Comparison of ENCODE assay signal across 7 cellular contexts in genomic region chr16:4957420-4957719, GRCh38. TPM values are rescaled to one million over a fixed set of nuclear protein-coding genes. Genes with fewer than 3 reads are reported as not detected.
A peak's percentile ranks its signal among the peaks of the same experiment; 100 is the strongest.
DNase-seq lines count a peak whose midpoint lies in the region; ATAC-seq, FAIRE-seq and TF ChIP-seq lines count a peak whose summit lies in the region.

No MANE protein-coding gene starts in this region.

- 5 to 14% (median 11%) methylated on average over 10 of the region's 10 CpGs for WGBS in small intestine, 3 donors

- H3K9me3 ChIP-seq in small intestine (ENCODE audit: control insufficient read depth, low read depth), result no peaks in the 10 kb centered on the region

- H3K36me3 ChIP-seq in small intestine (ENCODE audit: control insufficient read depth in 2 of 2, insufficient read depth in 2 of 2, low read length in 2 of 2), result no peaks in the 10 kb centered on the region

- no peak for FAIRE-seq in small intestine (lab: Jason Lieb, UNC)

- no peak for ATAC-seq in activated CD8-positive, alpha-beta T cell treated with anti-CD3 and anti-CD28 coated beads for 36 hours
- no peak for ATAC-seq in GM21381 (IDR thresholded peaks at IDR 0.05; ENCODE audit: unreplicated experiment)

- DNase-seq in HFFc6 (no peak), small intestine (no peak), dermis blood vessel endothelial cell (no peak)
- no peak for DNase-seq in activated CD8-positive, alpha-beta T cell treated with anti-CD3 and anti-CD28 coated beads for 36 hours
- DNase-seq in stimulated activated CD4-positive, alpha-beta T cell treated with anti-CD3 and anti-CD28 coated beads, Interleukin-2, amount 100 ng/mL, for 24 hours, result no peak

- H3K27me3 ChIP-seq in small intestine (ENCODE audit: control insufficient read depth in 2 of 2, insufficient read depth in 2 of 2, low read length in 2 of 2), result no peaks in the 10 kb centered on the region

- intact Hi-C loops in activated CD8-positive, alpha-beta T cell treated with anti-CD3 and anti-CD28 coated beads for 36 hours (cut with micrococcal nuclease), result no loop called here

- peak overlapping the region; percentile 90 for H3K4me3 Mint-ChIP-seq in HFFc6
- peak overlapping the region; percentile 76 for H3K4me3 Mint-ChIP-seq in activated CD8-positive, alpha-beta T cell treated with anti-CD3 and anti-CD28 coated beads for 36 hours

- H3K4me1 ChIP-seq in small intestine (ENCODE audit: control insufficient read depth in 2 of 2, insufficient read depth in 1 of 2, low read depth in 1 of 2, low read length in 1 of 2), result no peaks in the 10 kb centered on the region

- CTCF ChIA-PET in activated CD8-positive, alpha-beta T cell treated with anti-CD3 and anti-CD28 coated beads for 36 hours (lab: Charles Lee), result interaction anchor here (1.3 kb wide), 1 partner anchor 123 kb away, joined by 3 read pairs; no protein-coding TSS in a partner anchor

- H3K27ac Mint-ChIP-seq in HFFc6, result no peak overlapping the region; the same call in 1 of the 2 replicates
- no peak overlapping the region for H3K27ac Mint-ChIP-seq in activated CD8-positive, alpha-beta T cell treated with anti-CD3 and anti-CD28 coated beads for 36 hours

- H3K9me3 Mint-ChIP-seq in HFFc6, result no peaks in the 10 kb centered on the region
- no peaks in the 10 kb centered on the region for H3K9me3 Mint-ChIP-seq in activated CD8-positive, alpha-beta T cell treated with anti-CD3 and anti-CD28 coated beads for 36 hours

- H3K27me3 Mint-ChIP-seq in HFFc6 (ENCODE audit: insufficient read depth), result peaks cover 17% of the 10 kb centered on the region
- peaks cover 39% of the 10 kb centered on the region for H3K27me3 Mint-ChIP-seq in activated CD8-positive, alpha-beta T cell treated with anti-CD3 and anti-CD28 coated beads for 36 hours

- POLR2A ChIA-PET in activated CD8-positive, alpha-beta T cell treated with anti-CD3 and anti-CD28 coated beads for 36 hours (lab: Charles Lee), result interaction anchor here (1.0 kb wide), 1 partner anchor 87 kb away, joined by 3 read pairs; no protein-coding TSS in a partner anchor

- peak overlapping the region; percentile 43 to 77 for H3K27ac ChIP-seq in small intestine (ENCODE audit: low read depth in 1 of 2, low read length in 1 of 2)

- H3K4me3 ChIP-seq in iPS-11a (ENCODE audit: low read depth, low read length), result peak overlapping the region; percentile 44
- peak overlapping the region in 1 of 2 donors; percentile 35 for H3K4me3 ChIP-seq in small intestine (ENCODE audit: low read depth in 1 of 2, low read length in 2 of 2)

- no peak for TF ChIP-seq CTCF in HFFc6 (IDR thresholded peaks at IDR 0.05)
- TF ChIP-seq CTCF in activated CD8-positive, alpha-beta T cell treated with anti-CD3 and anti-CD28 coated beads for 36 hours (IDR thresholded peaks at IDR 0.05), result no peak

- peaks cover 19% of the 10 kb centered on the region for H3K4me1 Mint-ChIP-seq in HFFc6 (ENCODE audit: low read depth)
- H3K4me1 Mint-ChIP-seq in activated CD8-positive, alpha-beta T cell treated with anti-CD3 and anti-CD28 coated beads for 36 hours (ENCODE audit: low read depth), result peaks cover 16% of the 10 kb centered on the region

- H3K36me3 Mint-ChIP-seq in HFFc6 (ENCODE audit: low read depth), result no peaks in the 10 kb centered on the region
- H3K36me3 Mint-ChIP-seq in activated CD8-positive, alpha-beta T cell treated with anti-CD3 and anti-CD28 coated beads for 36 hours (ENCODE audit: low read depth), result no peaks in the 10 kb centered on the region

RNA-seq across cellular contexts. Expression of gene SEC14L5, which starts 0.8 kb away (rescaled TPM):
- not detected for total RNA-seq in HFFc6 (2021; fragmentation: NEBNext Ultra II Directional; extraction: Animal tissue kit (Norgen Biotek cat#: 25700))
- total RNA-seq in activated CD8-positive, alpha-beta T cell treated with anti-CD3 and anti-CD28 coated beads for 36 hours, result under 1 TPM in 1 of 2 experiments, not detected in 1; 0.07 TPM
- under 1 TPM in 2 of 3 donors, not detected in 1; 0.16 to 0.27 TPM for polyA plus RNA-seq in small intestine
- 0.14 TPM in 1 of 2 replicates, not detected in the other for total RNA-seq in dermis blood vessel endothelial cell

RNA-seq across cellular contexts. Expression of gene PPL, which starts 20.4 kb away (rescaled TPM):
- under 1 TPM in 3 of 6 experiments, not detected in 3; 0.02 to 0.06 (median 0.05) TPM for total RNA-seq in HFFc6 (2021; fragmentation: NEBNext Ultra II Directional; extraction: Animal tissue kit (Norgen Biotek cat#: 25700))
- total RNA-seq in activated CD8-positive, alpha-beta T cell treated with anti-CD3 and anti-CD28 coated beads for 36 hours, result under 1 TPM in 1 of 2 experiments, not detected in 1; 0.05 TPM
- 10 to 100 TPM; 11.1 to 16.1 (median 13.6) TPM for polyA plus RNA-seq in small intestine
- 3.6 and 7.0 TPM in 2 replicates for total RNA-seq in dermis blood vessel endothelial cell
